Comparison of ENCODE assay signal across 14 cellular contexts in the genomic region with DNA sequence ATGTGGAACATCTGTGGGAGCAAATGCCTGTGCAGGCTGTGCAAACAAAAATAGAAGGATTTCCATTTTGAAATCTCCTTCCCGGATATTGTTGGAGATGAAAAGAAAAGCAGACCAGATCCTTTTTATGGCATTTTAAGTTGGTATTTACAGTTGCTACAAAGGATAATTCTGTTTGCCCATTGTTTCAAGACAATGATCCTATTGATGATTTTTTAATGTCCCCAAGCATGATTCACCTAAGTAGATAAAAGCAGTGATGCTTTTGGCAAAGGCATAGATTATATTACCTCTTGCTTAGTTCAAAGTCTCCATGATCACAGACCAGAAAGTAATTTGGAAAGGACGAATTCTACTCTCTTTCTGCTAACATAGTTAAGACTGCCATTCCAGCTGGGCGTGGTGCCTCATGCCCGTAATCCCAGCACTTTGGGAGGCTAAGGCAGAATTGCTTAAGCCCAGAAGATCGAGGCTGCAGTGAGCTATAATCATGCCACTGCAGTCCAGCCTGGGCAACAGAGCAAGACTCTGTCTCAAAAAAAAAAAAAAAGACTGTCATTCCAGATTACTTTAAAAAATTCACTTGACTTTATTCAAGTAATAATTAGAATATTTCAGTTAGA.
"Had no signal": no experiment of that assay in that cellular context is flagged by ENCODE, and none has a peak within 500 bp of the region (broad histone marks: within the 10 kb centered on the region; RNA-seq: fewer than 3 reads in every experiment).

No MANE protein-coding gene starts in this region.

- H3K36me3 ChIP-seq: lower lobe of right lung, prostate gland, upper lobe of right lung had no signal

- ATAC-seq: effector memory CD8-positive, alpha-beta T cell; lower lobe of right lung; right cardiac atrium; stimulated activated naive CD8-positive, alpha-beta T cell treated with anti-CD3 and anti-CD28 coated beads, Interleukin-15, Interleukin-2, amounts not matched to agents 100 U/mL and 50 U/mL, for 24 hours; upper lobe of right lung had no signal

- H3K27me3 ChIP-seq: upper lobe of right lung had no signal

- H3K4me1 ChIP-seq: lower lobe of right lung, prostate gland, upper lobe of right lung had no signal

- H3K9me3 ChIP-seq: lower lobe of right lung, prostate gland, upper lobe of right lung had no signal

- DNase-seq: activated CD4-positive, alpha-beta T cell treated with anti-CD3 and anti-CD28 coated beads, Interleukin-2, amount 10 ng/mL, durations not matched to agents 7 days and 5 days; activated CD8-positive, alpha-beta memory T cell treated with anti-CD3 and anti-CD28 coated beads, Interleukin-2, amount 50 U/mL, for 48 hours; activated naive CD8-positive, alpha-beta T cell treated with anti-CD3 and anti-CD28 coated beads for 36 hours; central memory CD4-positive, alpha-beta T cell; effector memory CD8-positive, alpha-beta T cell; head of caudate nucleus; lower lobe of right lung; right cardiac atrium; stimulated activated CD4-positive, alpha-beta T cell treated with anti-CD3 and anti-CD28 coated beads, Interleukin-4, amount 100 ng/mL, for 4 hours; stimulated activated CD8-positive, alpha-beta memory T cell treated with anti-CD3 and anti-CD28 coated beads, Interleukin-4, amount 100 ng/mL, for 48 hours; stimulated activated naive CD8-positive, alpha-beta T cell treated with anti-CD3 and anti-CD28 coated beads, Interleukin-15, Interleukin-2, amounts not matched to agents 100 U/mL and 50 U/mL, for 24 hours; upper lobe of right lung had no signal

- H3K27ac ChIP-seq: lower lobe of right lung, prostate gland, upper lobe of right lung had no signal

- H3K4me3 ChIP-seq: lower lobe of right lung, prostate gland, smooth muscle cell, upper lobe of right lung had no signal
